ENCODE assay signal across 8 cellular contexts in genomic region chr4:212438-213174, GRCh38.
A peak's percentile ranks its signal among the peaks of the same experiment; 100 is the strongest.
DNase-seq lines count a peak whose midpoint lies in the region; ATAC-seq lines count a peak whose summit lies in the region.

No MANE protein-coding gene starts in this region.

- peaks cover 13% of the 10 kb centered on the region for H3K9me3 Mint-ChIP-seq in stimulated activated memory B cell treated with anti-CD40 and anti-IgM and Interleukin-4, amounts not matched to agents 10 μg/mL and 1 μg/mL and 100 μg/mL, for 72 hours

- no peaks in the 10 kb centered on the region for H3K27me3 Mint-ChIP-seq in stimulated activated memory B cell treated with anti-CD40 and anti-IgM and Interleukin-4, amounts not matched to agents 10 μg/mL and 1 μg/mL and 100 μg/mL, for 72 hours

- peaks cover 12% of the 10 kb centered on the region for H3K4me1 Mint-ChIP-seq in stimulated activated memory B cell treated with anti-CD40 and anti-IgM and Interleukin-4, amounts not matched to agents 10 μg/mL and 1 μg/mL and 100 μg/mL, for 72 hours

- DNase-seq in NCI-H510A (lab: John Stamatoyannopoulos, UW) (peak; percentile 39), left lobe of liver (ENCODE audit: low spot score) (peak; percentile 48), NCI-H2107 treated with DMSO at 0.1 percent for 48 hours (lab: John Stamatoyannopoulos, UW; ENCODE audit: unreplicated experiment) (no peak)
- no peak for DNase-seq in activated CD4-positive, CD25-positive, alpha-beta regulatory T cell (lab: John Stamatoyannopoulos, UW)
- DNase-seq in activated CD8-positive, alpha-beta memory T cell treated with anti-CD3 and anti-CD28 coated beads for 24 hours, result no peak

- ATAC-seq in left lobe of liver, result peak; percentile 75
- ATAC-seq in stimulated activated memory B cell treated with anti-CD40 and anti-IgM and Interleukin-4, amounts not matched to agents 10 μg/mL and 1 μg/mL and 100 μg/mL, for 72 hours, result no peak
- ATAC-seq in HG03354 (IDR thresholded peaks at IDR 0.05; ENCODE audit: poor library complexity, severe bottlenecking, unreplicated experiment), result no peak

- peak overlapping the region; percentile 60 for H3K27ac ChIP-seq in ectodermal cell (ENCODE audit: insufficient read depth, low read depth, low read length, poor library complexity, severe bottlenecking)

- H3K36me3 Mint-ChIP-seq in stimulated activated memory B cell treated with anti-CD40 and anti-IgM and Interleukin-4, amounts not matched to agents 10 μg/mL and 1 μg/mL and 100 μg/mL, for 72 hours, result peaks cover 36% of the 10 kb centered on the region

- WGBS in ectodermal cell, 2 experiments, result 45 to 46% methylated on average over 57 of the region's 57 CpGs

- H3K27ac Mint-ChIP-seq in stimulated activated memory B cell treated with anti-CD40 and anti-IgM and Interleukin-4, amounts not matched to agents 10 μg/mL and 1 μg/mL and 100 μg/mL, for 72 hours, result no peak overlapping the region

- H3K36me3 ChIP-seq in ectodermal cell (ENCODE audit: control insufficient read depth, insufficient read depth, low read length), result no peaks in the 10 kb centered on the region

- H3K9me3 ChIP-seq in ectodermal cell (ENCODE audit: control insufficient read depth, low read length), result peaks cover 3% of the 10 kb centered on the region

- H3K4me3 Mint-ChIP-seq in stimulated activated memory B cell treated with anti-CD40 and anti-IgM and Interleukin-4, amounts not matched to agents 10 μg/mL and 1 μg/mL and 100 μg/mL, for 72 hours, result peak overlapping the region; percentile 61

- H3K27me3 ChIP-seq in ectodermal cell (ENCODE audit: control insufficient read depth, insufficient read depth, low read length, poor library complexity, severe bottlenecking), result no peaks in the 10 kb centered on the region

- peak overlapping the region; percentile 62 for H3K4me3 ChIP-seq in ectodermal cell (ENCODE audit: insufficient read depth, low read depth, low read length)

- H3K4me1 ChIP-seq in ectodermal cell (ENCODE audit: control insufficient read depth, insufficient read depth, low read length), result no peaks in the 10 kb centered on the region

Comparison
In these comparisons a context has a peak if more than half of its experiments do, and no peak if none do; other contexts are left out.
1. DNase-seq: peak in NCI-H510A (single experiment) and left lobe of liver (single experiment); none in NCI-H2107 treated with DMSO at 0.1 percent for 48 hours (single experiment), activated CD4-positive, CD25-positive, alpha-beta regulatory T cell (0 of 4) and activated CD8-positive, alpha-beta memory T cell treated with anti-CD3 and anti-CD28 coated beads for 24 hours (single experiment).